ENCODE assay signal across 8 cellular contexts in the genomic region with DNA sequence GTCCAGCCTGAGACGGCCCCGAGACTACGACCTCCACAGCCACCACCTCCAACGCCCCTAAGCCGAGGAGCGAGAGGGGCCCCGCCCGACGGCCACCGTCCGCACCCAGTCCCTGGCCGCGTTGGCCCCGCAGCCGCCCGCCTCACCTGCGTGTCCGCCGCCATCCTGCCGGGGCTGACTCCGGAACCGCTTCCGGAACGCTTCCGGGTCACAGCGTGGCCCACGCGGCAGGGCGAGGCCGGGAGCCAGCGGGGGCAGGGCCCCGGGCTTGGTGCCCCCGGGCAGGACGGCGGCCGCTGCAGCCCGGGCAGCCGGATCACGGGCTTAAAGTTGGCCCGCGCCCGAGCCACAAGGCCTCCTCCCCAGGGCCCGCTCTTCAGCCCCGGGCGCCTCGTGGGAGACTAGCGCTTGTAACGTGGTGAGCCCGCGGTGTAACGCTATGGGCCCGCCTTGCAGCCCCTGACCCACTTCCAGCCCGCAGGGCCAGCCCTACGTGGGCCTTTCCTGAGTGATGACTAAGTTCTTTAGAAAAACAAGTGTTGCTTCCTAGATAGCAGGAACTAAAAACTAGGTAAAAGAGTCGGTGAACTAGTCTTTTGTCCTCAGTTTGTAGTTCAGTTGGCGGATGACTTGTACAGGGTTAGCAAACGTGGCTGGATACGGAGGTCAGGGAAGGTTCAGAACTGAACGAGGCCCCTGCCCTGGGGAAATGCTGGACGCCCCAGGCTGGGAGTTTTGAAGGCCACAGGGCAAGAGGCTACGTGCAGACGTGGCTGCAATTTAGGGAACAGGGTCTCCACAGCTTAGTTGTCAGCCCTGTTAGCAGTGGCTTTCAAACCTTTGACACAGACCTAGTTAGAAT. TPM values are rescaled to one million over a fixed set of nuclear protein-coding genes. Genes with fewer than 3 reads are reported as not detected.
DNase-seq lines count a peak whose midpoint lies in the region; ATAC-seq, FAIRE-seq and TF ChIP-seq lines count a peak whose summit lies in the region.

GCN1 (minus strand) TSS at position 182 of the 862 bp plus-strand sequence; CDS start at position 164, 18 bp downstream.

- peaks cover 4 to 9% of the 10 kb centered on the region in 2 donors for H3K4me1 ChIP-seq in kidney (ENCODE audit: control insufficient read depth in 1 of 2, insufficient read depth in 1 of 2, low read depth in 1 of 2, low read length in 2 of 2)

- H3K4me3 Mint-ChIP-seq in central memory CD8-positive, alpha-beta T cell = peak within 1 kb of the TSS; percentile 85

- H3K27ac Mint-ChIP-seq in central memory CD8-positive, alpha-beta T cell (ENCODE audit: low read depth) = peak within 1 kb of the TSS; percentile 91

- peak; percentile 93 for TF ChIP-seq POLR2A in GM18505 (IDR thresholded peaks at IDR 0.05; ENCODE audit: borderline replicate concordance, extremely low read depth, insufficient read depth, insufficient read length)

- no peaks in the 10 kb centered on the region for H3K9me3 ChIP-seq in kidney (ENCODE audit: control insufficient read depth in 1 of 2, low read length in 2 of 2)

- peaks cover 59% of the 10 kb centered on the region for H3K36me3 Mint-ChIP-seq in central memory CD8-positive, alpha-beta T cell (ENCODE audit: insufficient read depth)

- peak within 1 kb of the TSS; percentile 50 to 91 for H3K9ac ChIP-seq in kidney (ENCODE audit: low read length in 2 of 2)

- H3K9me3 Mint-ChIP-seq in central memory CD8-positive, alpha-beta T cell = no peaks in the 10 kb centered on the region

- peaks cover 15 to 27% of the 10 kb centered on the region in 2 donors for H3K36me3 ChIP-seq in kidney (ENCODE audit: control insufficient read depth in 1 of 2, insufficient read depth in 2 of 2, low read length in 2 of 2)

- H3K27ac ChIP-seq in 22Rv1 (peak within 1 kb of the TSS; percentile 99), kidney (ENCODE audit: low read depth in 2 of 2, low read length in 2 of 2) (peak within 1 kb of the TSS; percentile 43 to 82)

- DNase-seq in NCI-H2196 (lab: John Stamatoyannopoulos, UW; ENCODE audit: unreplicated experiment) = peak; percentile 82
- DNase-seq in central memory CD8-positive, alpha-beta T cell (ENCODE audit: low spot score in 2 of 2) = peak; percentile 79 to 90
- peak; percentile 95 for DNase-seq in kidney
- DNase-seq in stimulated activated CD4-positive, alpha-beta T cell treated with anti-CD3 and anti-CD28 coated beads, Interleukin-15, amount 100 ng/mL, for 1 hour (ENCODE audit: low read depth in 1 of 2, low spot score in 1 of 2) = peak; percentile 80 to 92

- H3K27me3 Mint-ChIP-seq in central memory CD8-positive, alpha-beta T cell = no peaks in the 10 kb centered on the region

- H3K4me1 Mint-ChIP-seq in central memory CD8-positive, alpha-beta T cell = peaks cover 40% of the 10 kb centered on the region

- FAIRE-seq in kidney (lab: Jason Lieb, UNC) = no peak

- H3K4me3 ChIP-seq in kidney (ENCODE audit: low read length in 2 of 2) = peak within 1 kb of the TSS; percentile 82 to 83

- intact Hi-C loops in kidney (cut with DNase I) = no loop called here

- no peak for TF ChIP-seq CTCF in 22Rv1 (IDR thresholded peaks at IDR 0.05)
- no peak for TF ChIP-seq CTCF in kidney (IDR thresholded peaks at IDR 0.05; ENCODE audit: borderline replicate concordance, extremely low read depth, insufficient read depth)

- peak; percentile 71 for ATAC-seq in GM18505 (IDR thresholded peaks at IDR 0.05; ENCODE audit: unreplicated experiment)
- peak; percentile 68 for ATAC-seq in HG02981 (IDR thresholded peaks at IDR 0.05; ENCODE audit: unreplicated experiment)
- ATAC-seq in activated CD4-positive, CD25-positive, alpha-beta regulatory T cell treated with anti-CD3 and anti-CD28 coated beads, Interleukin-2, amount 50 U/mL, for 24 hours = peak; percentile 79 to 80
- ATAC-seq in central memory CD8-positive, alpha-beta T cell (replicated peaks; ENCODE audit: extremely low read depth, poor library complexity, severe bottlenecking) = peak; percentile 84

RNA-seq across cellular contexts. Expression of gene GCN1, which starts in this region (rescaled TPM):
- total RNA-seq in kidney = 77.6 TPM
- polyA plus RNA-seq in kidney (ENCODE audit: insufficient read depth, low read depth, low replicate concordance) = 12.2 TPM

Comparison
In these comparisons a context has a peak if more than half of its experiments do, and no peak if none do; other contexts are left out.
1. Peak in every context shown above with its lines: DNase-seq, ATAC-seq, H3K4me3 ChIP-seq and H3K27ac ChIP-seq.